ENCODE assay signal across 13 cellular contexts in genomic region chr9:129408535-129409215, GRCh38.
A peak's percentile ranks its signal among the peaks of the same experiment; 100 is the strongest.
DNase-seq lines count a peak whose midpoint lies in the region; ATAC-seq, FAIRE-seq and TF ChIP-seq lines count a peak whose summit lies in the region.
"Had no signal": no experiment of that assay in that cellular context is flagged by ENCODE, and none has a peak within 500 bp of the region (broad histone marks: within the 10 kb centered on the region; RNA-seq: fewer than 3 reads in every experiment).

No MANE protein-coding gene starts in this region.

- CTCF ChIA-PET in HCT116 (lab: Charles Lee) = no interaction called here

- H3K4me3 ChIP-seq in HCT116 (replicated peaks in 1 of 2; ENCODE audit: low read depth in 1 of 2, low read length in 2 of 2) = no peak overlapping the region
- peak overlapping the region in 1 of 2 donors; percentile 31 for H3K4me3 ChIP-seq in kidney (ENCODE audit: low read length in 2 of 2)

- no peak for FAIRE-seq in kidney (lab: Jason Lieb, UNC)

- BruUV-seq in HCT116 (replicated peaks; lab: Mats Ljungman, UMichigan) = no TSS peak

- H3K9me2 ChIP-seq in HCT116 (ENCODE audit: insufficient read depth) = no peaks in the 10 kb centered on the region

- TF ChIP-seq CTCF in HCT116 (IDR thresholded peaks at IDR 0.05 in 2 of 3, conservative IDR thresholded peaks at IDR 0.05 in 1 of 3; ENCODE audit: borderline replicate concordance in 1 of 3, insufficient read depth in 1 of 3, low read depth in 2 of 3, low read length in 2 of 3) = no peak
- no peak for TF ChIP-seq CTCF in kidney (IDR thresholded peaks at IDR 0.05; ENCODE audit: borderline replicate concordance, extremely low read depth, insufficient read depth)

- TF ChIP-seq POLR2A in HCT116 (IDR thresholded peaks at IDR 0.05; ENCODE audit: borderline replicate concordance, extremely low read depth, insufficient read depth, insufficient read length) = no peak

- no peaks in the 10 kb centered on the region; a peak in 1 of 4 replicates for H3K9me3 ChIP-seq in HCT116 (ENCODE audit: control insufficient read depth in 1 of 2, insufficient read depth in 1 of 2, low read depth in 1 of 2, low read length in 2 of 2)
- no peaks in the 10 kb centered on the region for H3K9me3 ChIP-seq in kidney (ENCODE audit: control insufficient read depth in 1 of 2, low read length in 2 of 2)

- intact Hi-C loops in HCT116 (cut with micrococcal nuclease) (loop anchor here (5.0 kb wide), 2 partner anchors 66 to 204 kb away; no protein-coding TSS in a partner anchor), kidney (cut with DNase I) (no loop called here), sciatic nerve (cut with DNase I) (no loop called here)

- H3K9ac ChIP-seq in HCT116 (ENCODE audit: low read length) = peak overlapping the region; percentile 66
- H3K9ac ChIP-seq in kidney (ENCODE audit: low read length in 2 of 2) = peak overlapping the region; percentile 53 to 78
- H3K9ac ChIP-seq: KMS-11 had no signal

- peaks cover 8% of the 10 kb centered on the region; the same call in 1 of the 2 replicates for H3K79me2 ChIP-seq in HCT116 (ENCODE audit: insufficient read depth, low read length)

- no peak overlapping the region for H2AFZ ChIP-seq in HCT116 (ENCODE audit: low read depth, low read length, poor library complexity, severe bottlenecking)

- TF ChIP-seq RAD21 in HCT116 (IDR thresholded peaks at IDR 0.05; ENCODE audit: low read depth) = no peak

- POLR2A ChIA-PET in HCT116 (lab: Charles Lee) = interaction anchor here (0.6 kb wide), 1 partner anchor 51 kb away, joined by 3 read pairs; no protein-coding TSS in a partner anchor

- RAD21 ChIA-PET in HCT116 (lab: Charles Lee; ENCODE audit: low non-redundant PET in 1 of 2, low total read pairs in 2 of 2, uncharacterized antibody in 2 of 2, unreplicated experiment in 2 of 2) = interaction anchor here in 1 of 2 experiments (0.5 kb wide), 1 partner anchor 75 kb away, joined by 3 read pairs; no protein-coding TSS in a partner anchor

- H4K20me1 ChIP-seq in HCT116 (ENCODE audit: insufficient read depth) = no peaks in the 10 kb centered on the region

- H3K4me1 ChIP-seq in HCT116 (ENCODE audit: control insufficient read depth in 1 of 2, insufficient read depth in 2 of 2, low read length in 2 of 2) (peaks cover 47 to 72% of the 10 kb centered on the region in 2 experiments), kidney (ENCODE audit: control insufficient read depth in 1 of 2, insufficient read depth in 1 of 2, low read depth in 1 of 2, low read length in 2 of 2) (peaks cover 34 to 45% of the 10 kb centered on the region in 2 donors)

- no peaks in the 10 kb centered on the region for H3K27me3 ChIP-seq in HCT116 (ENCODE audit: insufficient read depth, low read length)

- peak overlapping the region; percentile 80 for H3K4me2 ChIP-seq in HCT116 (ENCODE audit: low read length)
- H3K4me2 ChIP-seq: KMS-11 had no signal

- ATAC-seq in HCT116 (no peak), sciatic nerve (no peak), GM19455 (IDR thresholded peaks at IDR 0.05; ENCODE audit: unreplicated experiment) (no peak)
- ATAC-seq: stimulated activated naive CD8-positive, alpha-beta T cell treated with anti-CD3 and anti-CD28 coated beads, Interleukin-15, Interleukin-2, amounts not matched to agents 100 U/mL and 50 U/mL, for 24 hours; WTC11 had no signal

- peak overlapping the region; percentile 69 for H3K27ac ChIP-seq in HCT116 (ENCODE audit: low read depth, low read length)
- peak overlapping the region; percentile 92 to 96 for H3K27ac ChIP-seq in kidney (ENCODE audit: low read depth in 2 of 2, low read length in 2 of 2)
- H3K27ac ChIP-seq: KMS-11 had no signal

- no peak for DNase-seq in HCT116 (ENCODE audit: low read depth, low spot score)
- peak; percentile 89 for DNase-seq in cerebellar cortex (ENCODE audit: low spot score)
- peak; percentile 87 for DNase-seq in kidney
- DNase-seq in retina = peak; percentile 51
- no peak for DNase-seq in sciatic nerve (ENCODE audit: low spot score)
- DNase-seq in Ammon's horn (ENCODE audit: low spot score) = no peak
- no peak for DNase-seq in NCI-H1092 (lab: John Stamatoyannopoulos, UW)
- DNase-seq: HCEC 1CT; midbrain; stimulated activated naive CD8-positive, alpha-beta T cell treated with anti-CD3 and anti-CD28 coated beads, Interleukin-15, Interleukin-2, amounts not matched to agents 100 U/mL and 50 U/mL, for 24 hours had no signal

- H3K36me3 ChIP-seq in HCT116 (ENCODE audit: control insufficient read depth in 1 of 2, insufficient read depth in 2 of 2, low read length in 2 of 2) (no peaks in the 10 kb centered on the region), kidney (ENCODE audit: control insufficient read depth in 1 of 2, insufficient read depth in 2 of 2, low read length in 2 of 2) (no peaks in the 10 kb centered on the region)

TF ChIP-seq in HCT116, 20 proteins besides CTCF, POLR2A, EP300 and RAD21:
- TF ChIP-seq SP1 (IDR thresholded peaks at IDR 0.05; ENCODE audit: low read depth) (no peak), POLR2AphosphoS5 (IDR thresholded peaks at IDR 0.05; ENCODE audit: low read depth, low read length) (peak; percentile 29; the same call in 1 of the 2 replicates)

Comparison
In these comparisons a context has a peak if more than half of its experiments do, and no peak if none do; other contexts are left out.
1. DNase-seq: peak in cerebellar cortex (single experiment), kidney (single experiment) and retina (single experiment); none in HCT116 (single experiment), sciatic nerve (single experiment), Ammon's horn (single experiment) and NCI-H1092 (single experiment).